Comparison of ENCODE assay signal across 15 cellular contexts in genomic region chr12:14937689-14938088, GRCh38.
DNase-seq lines count a peak whose midpoint lies in the region; ATAC-seq, FAIRE-seq and TF ChIP-seq lines count a peak whose summit lies in the region.
"Had no signal": no experiment of that assay in that cellular context is flagged by ENCODE, and none has a peak within 500 bp of the region (broad histone marks: within the 10 kb centered on the region; RNA-seq: fewer than 3 reads in every experiment).

No MANE protein-coding gene starts in this region.

- H3K9me3 ChIP-seq in MM.1S (replicated peaks; ENCODE audit: insufficient read depth, low read length) = no peaks in the 10 kb centered on the region

- H2AFZ ChIP-seq in MM.1S (ENCODE audit: low read length) = no peak overlapping the region

- H3K4me1 ChIP-seq in MM.1S (ENCODE audit: low read length) = no peaks in the 10 kb centered on the region

- H3K9me2 ChIP-seq in MM.1S (replicated peaks; ENCODE audit: insufficient read depth, low read length) = no peaks in the 10 kb centered on the region

- no peaks in the 10 kb centered on the region for H3K79me2 ChIP-seq in MM.1S (ENCODE audit: low read length)

- H3K9ac ChIP-seq in MM.1S (ENCODE audit: low read length) = no peak overlapping the region

- H3K4me3 ChIP-seq in MM.1S (ENCODE audit: low read length) = no peak overlapping the region
- no peak overlapping the region for H3K4me3 ChIP-seq in cardiac fibroblast (replicated peaks in 1 of 2; ENCODE audit: low read depth in 2 of 2, low read length in 2 of 2)
- H3K4me3 ChIP-seq: skin epidermis had no signal

- no peak for FAIRE-seq in H54 (lab: Jason Lieb, UNC)
- FAIRE-seq: colon had no signal

- no peak for TF ChIP-seq POLR2A in H54 (IDR thresholded peaks at IDR 0.05; ENCODE audit: low read depth, low read length)

- no peaks in the 10 kb centered on the region for H3K36me3 ChIP-seq in MM.1S (replicated peaks; ENCODE audit: insufficient read depth, low read length)

- H3K27me3 ChIP-seq in MM.1S (replicated peaks; ENCODE audit: insufficient read depth, low read length) = no peaks in the 10 kb centered on the region

- no peaks in the 10 kb centered on the region for H3F3A ChIP-seq in MM.1S (ENCODE audit: insufficient read depth, low read length)

- peak; percentile 17 for DNase-seq in 8988T
- peak; percentile 46 for DNase-seq in MM.1S
- no peak for DNase-seq in cardiac fibroblast (ENCODE audit: low read depth in 2 of 2)
- no peak for DNase-seq in SHP77 treated with DMSO at 0.1 percent for 48 hours (lab: John Stamatoyannopoulos, UW)
- no peak for DNase-seq in H54 (ENCODE audit: insufficient read length, low spot score)
- DNase-seq: DMS153, HCEC 1CT, kidney glomerular epithelial cell, NCI-H1417 treated with DMSO at 0.1 percent for 48 hours, T-helper 9 cell had no signal

- H4K20me1 ChIP-seq in MM.1S (ENCODE audit: insufficient read depth, low read length) = no peaks in the 10 kb centered on the region

- H3K27ac ChIP-seq in MM.1S (ENCODE audit: low read length) = no peak overlapping the region

- TF ChIP-seq CTCF in GM12872 (IDR thresholded peaks at IDR 0.05; ENCODE audit: insufficient read depth, low read depth, low read length) (peak; percentile 59; the same call in 2 of the 3 replicates), MM.1S (IDR thresholded peaks at IDR 0.05; ENCODE audit: low read length) (peak; percentile 60), cardiac fibroblast (IDR thresholded peaks at IDR 0.05; ENCODE audit: low read depth, low read length) (peak; percentile 17)

- no peak for ATAC-seq in GM21737 (IDR thresholded peaks at IDR 0.05; ENCODE audit: unreplicated experiment)
- no peak for ATAC-seq in GM19463 (IDR thresholded peaks at IDR 0.05; ENCODE audit: unreplicated experiment)

- H3K4me2 ChIP-seq in MM.1S (ENCODE audit: low read depth, low read length) = no peak overlapping the region

Comparison
In these comparisons a context has a peak if more than half of its experiments do, and no peak if none do; other contexts are left out.
1. DNase-seq: peak in 8988T (single experiment) and MM.1S (single experiment); none in cardiac fibroblast (0 of 2), SHP77 treated with DMSO at 0.1 percent for 48 hours (single experiment) and H54 (single experiment).
2. Peak in every context shown above with its lines, with median percentiles within 50 percentile points of each other: CTCF ChIP-seq.